In the genomic region with DNA sequence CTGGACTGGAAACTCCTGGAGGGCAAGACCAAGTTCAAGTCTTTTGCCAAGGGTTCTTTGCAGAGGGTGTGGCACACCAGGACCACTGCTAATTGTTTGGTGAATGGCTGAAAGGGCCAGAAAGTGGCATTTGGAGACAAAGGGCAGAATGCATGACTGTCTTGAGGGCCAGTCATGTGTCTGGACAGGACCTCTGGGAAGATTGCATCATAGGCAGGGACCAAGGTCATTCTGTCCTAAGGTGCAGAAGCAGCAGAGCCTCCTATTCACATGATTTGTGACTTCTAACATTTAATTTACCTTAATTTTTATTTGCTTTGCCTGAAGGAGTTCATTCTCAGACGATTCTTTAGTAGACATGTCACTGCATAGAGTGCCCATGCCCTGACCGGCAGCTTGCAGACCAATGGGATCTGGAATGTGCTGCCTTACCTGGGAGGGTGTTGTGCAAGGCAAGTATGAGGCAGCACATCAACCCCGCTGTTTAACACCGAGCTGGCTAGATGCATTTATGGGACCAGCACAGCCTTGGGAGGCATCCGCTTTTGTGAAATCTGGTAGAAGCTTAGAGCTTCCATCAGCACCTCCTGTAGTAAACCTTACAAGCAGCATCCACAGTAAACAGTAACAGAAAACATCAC, we compare ENCODE assay signal across 24 cellular contexts.
"Had no signal": no experiment of that assay in that cellular context is flagged by ENCODE, and none has a peak within 500 bp of the region (broad histone marks: within the 10 kb centered on the region; RNA-seq: fewer than 3 reads in every experiment).

No MANE protein-coding gene starts in this region.

- H3K9me3 ChIP-seq: esophagus squamous epithelium, prostate gland, suprapubic skin had no signal

- H3K36me3 Mint-ChIP-seq: naive thymus-derived CD4-positive, alpha-beta T cell had no signal

- ATAC-seq: heart right ventricle; naive thymus-derived CD4-positive, alpha-beta T cell; sciatic nerve; stimulated activated naive CD8-positive, alpha-beta T cell treated with anti-CD3 and anti-CD28 coated beads, Interleukin-15, amount 100 ng/mL, for 72 hours had no signal

- H3K27me3 ChIP-seq: esophagus squamous epithelium, right atrium auricular region, suprapubic skin had no signal

- H3K27ac ChIP-seq: esophagus squamous epithelium, heart right ventricle, prostate gland, right atrium auricular region, suprapubic skin had no signal

- H3K4me3 Mint-ChIP-seq: naive thymus-derived CD4-positive, alpha-beta T cell; nephron; stimulated activated naive CD8-positive, alpha-beta T cell treated with anti-CD3 and anti-CD28 coated beads, Interleukin-15, amount 100 ng/mL, for 72 hours had no signal

- H3K4me1 Mint-ChIP-seq: stimulated activated naive CD8-positive, alpha-beta T cell treated with anti-CD3 and anti-CD28 coated beads, Interleukin-15, amount 100 ng/mL, for 72 hours had no signal

- H3K4me2 ChIP-seq: smooth muscle cell had no signal

- DNase-seq: cortex of kidney; effector CD4-positive, alpha-beta T cell; esophagus squamous epithelium; foreskin melanocyte; glutamatergic neuron; heart right ventricle; hippocampal formation; mesendoderm; midbrain; naive thymus-derived CD4-positive, alpha-beta T cell; nucleus accumbens; stimulated activated CD4-positive, alpha-beta T cell treated with anti-CD3 and anti-CD28 coated beads, Interleukin-12 subunit alpha, Interleukin-12 subunit beta, amount 100 ng/mL, for 4 hours; stimulated activated CD4-positive, alpha-beta T cell treated with anti-CD3 and anti-CD28 coated beads, Interleukin-1b, Interleukin-23, amount 100 ng/mL, for 48 hours; stimulated activated CD4-positive, alpha-beta T cell treated with anti-CD3 and anti-CD28 coated beads, Interleukin-4, amount 100 ng/mL, for 1 hour; stimulated activated CD8-positive, alpha-beta memory T cell treated with anti-CD3 and anti-CD28 coated beads, Interleukin-4, amount 100 ng/mL, for 48 hours; stimulated activated naive CD4-positive, alpha-beta T cell; stimulated activated naive CD8-positive, alpha-beta T cell treated with anti-CD3 and anti-CD28 coated beads, Interleukin-15, amount 100 ng/mL, for 72 hours had no signal

- H3K36me3 ChIP-seq: esophagus squamous epithelium, heart right ventricle, prostate gland, right atrium auricular region, suprapubic skin had no signal

- H3K4me1 ChIP-seq: prostate gland, right atrium auricular region had no signal

- FAIRE-seq: islet of Langerhans had no signal

- H3K4me3 ChIP-seq: esophagus squamous epithelium, heart right ventricle, prostate gland, right atrium auricular region, smooth muscle cell, suprapubic skin had no signal
